Comparison of ENCODE assay signal across 9 cellular contexts in the genomic region with DNA sequence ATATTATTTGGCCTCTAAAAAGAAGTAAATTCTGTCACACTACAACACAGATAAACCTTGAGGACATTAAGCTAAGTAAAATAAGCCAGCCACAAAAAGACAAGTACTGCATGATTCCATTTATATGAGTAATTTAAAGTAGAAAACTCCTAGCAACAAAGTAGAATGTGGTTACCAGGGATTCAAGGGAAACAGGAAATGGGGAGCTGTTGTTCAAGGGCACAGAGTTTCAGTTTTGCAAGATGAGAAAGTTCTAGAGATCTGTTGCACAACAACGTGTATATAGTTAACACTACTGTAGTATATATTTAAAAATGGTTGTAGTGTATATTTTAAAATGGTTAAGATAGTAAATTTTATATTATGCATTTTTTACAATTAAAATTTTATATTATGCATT. TPM values are rescaled to one million over a fixed set of nuclear protein-coding genes. Genes with fewer than 3 reads are reported as not detected.
DNase-seq lines count a peak whose midpoint lies in the region; ATAC-seq and TF ChIP-seq lines count a peak whose summit lies in the region.
"Had no signal": no experiment of that assay in that cellular context is flagged by ENCODE, and none has a peak within 500 bp of the region (broad histone marks: within the 10 kb centered on the region; RNA-seq: fewer than 3 reads in every experiment).

No MANE protein-coding gene starts in this region.

- H3K27ac Mint-ChIP-seq in activated CD4-positive, alpha-beta T cell treated with anti-CD3 and anti-CD28 coated beads, Interleukin-2, amount 10 ng/mL, durations not matched to agents 24 days and 14 days, result peak overlapping the region; percentile 87

- peaks cover 69% of the 10 kb centered on the region for H3K36me3 Mint-ChIP-seq in activated CD4-positive, alpha-beta T cell treated with anti-CD3 and anti-CD28 coated beads, Interleukin-2, amount 10 ng/mL, durations not matched to agents 24 days and 14 days (ENCODE audit: low read depth)

- H3K4me3 Mint-ChIP-seq in activated CD4-positive, alpha-beta T cell treated with anti-CD3 and anti-CD28 coated beads, Interleukin-2, amount 10 ng/mL, durations not matched to agents 24 days and 14 days, result peak overlapping the region; percentile 39

- TF ChIP-seq CTCF in foreskin fibroblast (IDR thresholded peaks at IDR 0.05; ENCODE audit: low read depth, low read length), result no peak

- no peaks in the 10 kb centered on the region for H3K27me3 Mint-ChIP-seq in activated CD4-positive, alpha-beta T cell treated with anti-CD3 and anti-CD28 coated beads, Interleukin-2, amount 10 ng/mL, durations not matched to agents 24 days and 14 days

- no peak overlapping the region for H3K4me3 ChIP-seq in foreskin fibroblast (ENCODE audit: low read depth in 1 of 2, low read length in 2 of 2)
- H3K4me3 ChIP-seq: BLaER1 had no signal

- H3K4me1 Mint-ChIP-seq in activated CD4-positive, alpha-beta T cell treated with anti-CD3 and anti-CD28 coated beads, Interleukin-2, amount 10 ng/mL, durations not matched to agents 24 days and 14 days, result peaks cover 34% of the 10 kb centered on the region

- DNase-seq in activated CD4-positive, alpha-beta T cell treated with anti-CD3 and anti-CD28 coated beads, Interleukin-2, amount 10 ng/mL, durations not matched to agents 24 days and 14 days, result peak; percentile 84
- no peak for DNase-seq in activated CD4-positive, alpha-beta T cell treated with anti-CD3 and anti-CD28 coated beads for 4 hours
- DNase-seq in SW 1271 (lab: John Stamatoyannopoulos, UW), result peak; percentile 56 to 86
- peak; percentile 68 to 74 for DNase-seq in foreskin fibroblast
- DNase-seq in stimulated activated naive CD8-positive, alpha-beta T cell treated with anti-CD3 and anti-CD28 coated beads, Interleukin-15, Interleukin-2, amounts not matched to agents 100 U/mL and 50 U/mL, for 24 hours, result no peak
- no peak for DNase-seq in midbrain (lab: John Stamatoyannopoulos, UW)
- no peak for DNase-seq in COLO668 (lab: John Stamatoyannopoulos, UW; ENCODE audit: unreplicated experiment)

- peak; percentile 57 for ATAC-seq in stimulated activated naive CD8-positive, alpha-beta T cell treated with anti-CD3 and anti-CD28 coated beads, Interleukin-15, Interleukin-2, amounts not matched to agents 100 U/mL and 50 U/mL, for 24 hours
- no peak for ATAC-seq in GM21381 (IDR thresholded peaks at IDR 0.05; ENCODE audit: unreplicated experiment)

- intact Hi-C loops in activated CD4-positive, alpha-beta T cell treated with anti-CD3 and anti-CD28 coated beads, Interleukin-2, amount 10 ng/mL, durations not matched to agents 24 days and 14 days (cut with micrococcal nuclease), result loop anchor here (1.0 kb wide), 4 partner anchors 26 to 147 kb away; a partner anchor contains a TSS

- peaks cover 4% of the 10 kb centered on the region for H3K9me3 Mint-ChIP-seq in activated CD4-positive, alpha-beta T cell treated with anti-CD3 and anti-CD28 coated beads, Interleukin-2, amount 10 ng/mL, durations not matched to agents 24 days and 14 days

RNA-seq across cellular contexts. Expression of a gene that starts 25.4 kb away (rescaled TPM):
- total RNA-seq in activated CD4-positive, alpha-beta T cell treated with anti-CD3 and anti-CD28 coated beads, Interleukin-2, amount 10 ng/mL, durations not matched to agents 24 days and 14 days, result 122 and 125 TPM in 2 replicates

RNA-seq across cellular contexts. Expression of a gene that starts 34.9 kb away (rescaled TPM):
- total RNA-seq in activated CD4-positive, alpha-beta T cell treated with anti-CD3 and anti-CD28 coated beads, Interleukin-2, amount 10 ng/mL, durations not matched to agents 24 days and 14 days, result 1.7 and 3.7 TPM in 2 replicates

Comparison
In these comparisons a context has a peak if more than half of its experiments do, and no peak if none do; other contexts are left out.
1. DNase-seq: peak in activated CD4-positive, alpha-beta T cell treated with anti-CD3 and anti-CD28 coated beads, Interleukin-2, amount 10 ng/mL, durations not matched to agents 24 days and 14 days (single experiment), SW 1271 (2 of 2) and foreskin fibroblast (2 of 2); none in activated CD4-positive, alpha-beta T cell treated with anti-CD3 and anti-CD28 coated beads for 4 hours (0 of 2), stimulated activated naive CD8-positive, alpha-beta T cell treated with anti-CD3 and anti-CD28 coated beads, Interleukin-15, Interleukin-2, amounts not matched to agents 100 U/mL and 50 U/mL, for 24 hours (single experiment), midbrain (single experiment) and COLO668 (single experiment).